ENCODE assay signal across 1 cellular context in the genomic region with DNA sequence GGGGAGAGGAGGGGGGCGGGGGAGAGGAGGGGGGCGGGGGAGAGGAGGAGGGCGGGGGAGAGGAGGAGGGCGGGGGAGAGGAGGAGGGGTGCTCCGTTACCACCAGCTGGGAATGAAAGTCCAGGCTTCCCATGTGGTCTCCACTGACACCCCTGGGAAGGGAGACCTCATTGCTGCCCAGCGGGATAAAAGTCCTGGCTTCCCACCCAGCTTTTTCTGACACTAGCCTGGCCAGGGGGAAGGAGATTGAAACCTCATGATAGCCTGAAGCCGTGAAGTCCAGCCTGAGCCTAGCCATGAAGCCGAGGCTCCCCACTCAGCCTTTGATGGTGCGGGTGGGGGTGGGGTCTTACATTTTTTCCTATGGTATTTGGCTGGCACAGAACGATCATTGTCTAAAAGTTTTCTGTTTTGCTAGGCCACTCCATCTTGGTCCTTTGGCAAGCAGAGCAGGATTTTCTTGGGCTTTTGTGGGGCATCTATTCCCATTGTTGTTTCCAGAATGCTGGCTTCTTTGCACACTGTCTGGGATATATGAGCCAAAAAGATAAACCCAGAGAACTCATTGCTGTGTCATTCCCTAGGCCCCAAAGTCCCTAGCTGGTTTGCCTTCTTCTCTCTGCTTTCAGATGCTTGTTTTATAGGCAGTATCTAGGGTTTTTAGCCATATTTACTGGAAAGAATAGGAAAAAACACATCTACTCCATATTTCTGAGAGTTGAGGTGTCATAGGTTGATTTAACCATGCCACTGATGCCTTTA.
TF ChIP-seq lines count a peak whose summit lies in the region.

No MANE protein-coding gene starts in this region.

TF ChIP-seq in H1, 55 proteins besides CTCF, POLR2A, EP300 and RAD21 (continued from another document):
- TF ChIP-seq, protein P1, sequence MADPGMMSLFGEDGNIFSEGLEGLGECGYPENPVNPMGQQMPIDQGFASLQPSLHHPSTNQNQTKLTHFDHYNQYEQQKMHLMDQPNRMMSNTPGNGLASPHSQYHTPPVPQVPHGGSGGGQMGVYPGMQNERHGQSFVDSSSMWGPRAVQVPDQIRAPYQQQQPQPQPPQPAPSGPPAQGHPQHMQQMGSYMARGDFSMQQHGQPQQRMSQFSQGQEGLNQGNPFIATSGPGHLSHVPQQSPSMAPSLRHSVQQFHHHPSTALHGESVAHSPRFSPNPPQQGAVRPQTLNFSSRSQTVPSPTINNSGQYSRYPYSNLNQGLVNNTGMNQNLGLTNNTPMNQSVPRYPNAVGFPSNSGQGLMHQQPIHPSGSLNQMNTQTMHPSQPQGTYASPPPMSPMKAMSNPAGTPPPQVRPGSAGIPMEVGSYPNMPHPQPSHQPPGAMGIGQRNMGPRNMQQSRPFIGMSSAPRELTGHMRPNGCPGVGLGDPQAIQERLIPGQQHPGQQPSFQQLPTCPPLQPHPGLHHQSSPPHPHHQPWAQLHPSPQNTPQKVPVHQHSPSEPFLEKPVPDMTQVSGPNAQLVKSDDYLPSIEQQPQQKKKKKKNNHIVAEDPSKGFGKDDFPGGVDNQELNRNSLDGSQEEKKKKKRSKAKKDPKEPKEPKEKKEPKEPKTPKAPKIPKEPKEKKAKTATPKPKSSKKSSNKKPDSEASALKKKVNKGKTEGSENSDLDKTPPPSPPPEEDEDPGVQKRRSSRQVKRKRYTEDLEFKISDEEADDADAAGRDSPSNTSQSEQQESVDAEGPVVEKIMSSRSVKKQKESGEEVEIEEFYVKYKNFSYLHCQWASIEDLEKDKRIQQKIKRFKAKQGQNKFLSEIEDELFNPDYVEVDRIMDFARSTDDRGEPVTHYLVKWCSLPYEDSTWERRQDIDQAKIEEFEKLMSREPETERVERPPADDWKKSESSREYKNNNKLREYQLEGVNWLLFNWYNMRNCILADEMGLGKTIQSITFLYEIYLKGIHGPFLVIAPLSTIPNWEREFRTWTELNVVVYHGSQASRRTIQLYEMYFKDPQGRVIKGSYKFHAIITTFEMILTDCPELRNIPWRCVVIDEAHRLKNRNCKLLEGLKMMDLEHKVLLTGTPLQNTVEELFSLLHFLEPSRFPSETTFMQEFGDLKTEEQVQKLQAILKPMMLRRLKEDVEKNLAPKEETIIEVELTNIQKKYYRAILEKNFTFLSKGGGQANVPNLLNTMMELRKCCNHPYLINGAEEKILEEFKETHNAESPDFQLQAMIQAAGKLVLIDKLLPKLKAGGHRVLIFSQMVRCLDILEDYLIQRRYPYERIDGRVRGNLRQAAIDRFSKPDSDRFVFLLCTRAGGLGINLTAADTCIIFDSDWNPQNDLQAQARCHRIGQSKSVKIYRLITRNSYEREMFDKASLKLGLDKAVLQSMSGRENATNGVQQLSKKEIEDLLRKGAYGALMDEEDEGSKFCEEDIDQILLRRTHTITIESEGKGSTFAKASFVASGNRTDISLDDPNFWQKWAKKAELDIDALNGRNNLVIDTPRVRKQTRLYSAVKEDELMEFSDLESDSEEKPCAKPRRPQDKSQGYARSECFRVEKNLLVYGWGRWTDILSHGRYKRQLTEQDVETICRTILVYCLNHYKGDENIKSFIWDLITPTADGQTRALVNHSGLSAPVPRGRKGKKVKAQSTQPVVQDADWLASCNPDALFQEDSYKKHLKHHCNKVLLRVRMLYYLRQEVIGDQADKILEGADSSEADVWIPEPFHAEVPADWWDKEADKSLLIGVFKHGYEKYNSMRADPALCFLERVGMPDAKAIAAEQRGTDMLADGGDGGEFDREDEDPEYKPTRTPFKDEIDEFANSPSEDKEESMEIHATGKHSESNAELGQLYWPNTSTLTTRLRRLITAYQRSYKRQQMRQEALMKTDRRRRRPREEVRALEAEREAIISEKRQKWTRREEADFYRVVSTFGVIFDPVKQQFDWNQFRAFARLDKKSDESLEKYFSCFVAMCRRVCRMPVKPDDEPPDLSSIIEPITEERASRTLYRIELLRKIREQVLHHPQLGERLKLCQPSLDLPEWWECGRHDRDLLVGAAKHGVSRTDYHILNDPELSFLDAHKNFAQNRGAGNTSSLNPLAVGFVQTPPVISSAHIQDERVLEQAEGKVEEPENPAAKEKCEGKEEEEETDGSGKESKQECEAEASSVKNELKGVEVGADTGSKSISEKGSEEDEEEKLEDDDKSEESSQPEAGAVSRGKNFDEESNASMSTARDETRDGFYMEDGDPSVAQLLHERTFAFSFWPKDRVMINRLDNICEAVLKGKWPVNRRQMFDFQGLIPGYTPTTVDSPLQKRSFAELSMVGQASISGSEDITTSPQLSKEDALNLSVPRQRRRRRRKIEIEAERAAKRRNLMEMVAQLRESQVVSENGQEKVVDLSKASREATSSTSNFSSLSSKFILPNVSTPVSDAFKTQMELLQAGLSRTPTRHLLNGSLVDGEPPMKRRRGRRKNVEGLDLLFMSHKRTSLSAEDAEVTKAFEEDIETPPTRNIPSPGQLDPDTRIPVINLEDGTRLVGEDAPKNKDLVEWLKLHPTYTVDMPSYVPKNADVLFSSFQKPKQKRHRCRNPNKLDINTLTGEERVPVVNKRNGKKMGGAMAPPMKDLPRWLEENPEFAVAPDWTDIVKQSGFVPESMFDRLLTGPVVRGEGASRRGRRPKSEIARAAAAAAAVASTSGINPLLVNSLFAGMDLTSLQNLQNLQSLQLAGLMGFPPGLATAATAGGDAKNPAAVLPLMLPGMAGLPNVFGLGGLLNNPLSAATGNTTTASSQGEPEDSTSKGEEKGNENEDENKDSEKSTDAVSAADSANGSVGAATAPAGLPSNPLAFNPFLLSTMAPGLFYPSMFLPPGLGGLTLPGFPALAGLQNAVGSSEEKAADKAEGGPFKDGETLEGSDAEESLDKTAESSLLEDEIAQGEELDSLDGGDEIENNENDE (IDR thresholded peaks at IDR 0.05; ENCODE audit: insufficient replicate concordance, low read length): no peak
- TF ChIP-seq TEAD4 (IDR thresholded peaks at IDR 0.05; ENCODE audit: low read depth, low read length) (no peak), SP4 (IDR thresholded peaks at IDR 0.05; ENCODE audit: low read length) (no peak), EZH2 (IDR thresholded peaks at IDR 0.05; ENCODE audit: low read depth, low read length, severe bottlenecking) (peak; percentile 7), RBBP5 (IDR thresholded peaks at IDR 0.05; ENCODE audit: borderline replicate concordance, low read depth, low read length) (peak; percentile 68; the same call in 1 of the 2 replicates), SP1 (IDR thresholded peaks at IDR 0.05; ENCODE audit: low read depth, low read length) (no peak), ASH2L (IDR thresholded peaks at IDR 0.05; ENCODE audit: low read length) (no peak)
TF ChIP-seq in H1: peak in this region for 2.
